In the genomic region with DNA sequence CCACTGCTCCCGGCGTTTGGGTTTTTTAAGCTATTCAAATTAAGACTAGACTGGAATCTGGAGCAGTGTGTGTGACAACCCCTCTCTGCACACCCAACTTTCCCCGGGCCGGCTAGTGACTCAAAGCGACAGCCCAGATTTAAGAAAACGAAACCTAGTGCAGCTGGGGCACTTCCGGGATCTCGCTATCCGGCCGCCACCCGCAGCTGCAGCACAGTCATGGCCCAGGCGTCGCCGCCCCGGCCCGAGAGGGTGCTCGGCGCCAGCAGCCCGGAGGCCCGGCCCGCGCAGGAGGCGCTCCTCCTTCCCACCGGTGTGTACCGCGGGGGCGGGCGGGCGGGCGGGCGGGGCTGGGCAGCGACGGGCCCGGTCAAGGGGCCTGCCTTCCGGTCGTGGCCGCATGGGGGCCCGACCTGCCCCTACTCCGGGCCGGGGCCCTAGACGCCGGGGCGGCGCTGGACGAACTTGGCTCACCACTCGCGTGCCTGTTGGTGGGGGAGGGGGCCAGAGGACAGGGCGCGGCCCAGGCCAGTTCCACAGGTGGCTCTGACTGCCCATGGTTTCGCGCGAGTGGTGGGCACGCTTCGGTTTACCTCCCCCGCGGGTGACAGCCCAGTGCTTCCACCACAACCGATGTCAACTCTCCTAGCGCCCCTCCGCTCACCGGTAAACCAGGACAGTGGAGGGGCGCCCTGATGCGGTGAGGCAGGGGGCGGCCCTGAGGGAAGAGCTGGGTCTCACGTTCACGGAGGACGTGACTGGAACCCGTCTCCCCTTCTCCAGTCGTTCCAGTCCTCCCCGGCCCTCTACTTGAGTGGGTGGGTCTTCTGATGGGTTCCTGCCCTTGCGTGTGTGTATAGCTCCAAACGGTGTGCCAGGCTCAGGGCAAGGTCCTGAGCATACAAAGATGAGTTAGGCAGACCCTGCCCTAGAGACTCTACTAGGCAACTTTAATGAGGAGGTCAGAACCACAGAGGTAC, we compare ENCODE assay signal across 1 cellular context.
TF ChIP-seq lines count a peak whose summit lies in the region.

Gene PHF11 (plus strand): TSS at position 171 of the 980 bp plus-strand sequence. CDS start 49 bp downstream, at position 220.

TF ChIP-seq in HepG2, 621 proteins besides CTCF, POLR2A, EP300 and RAD21 (continued from another document and continues in another):
- no peak for TF ChIP-seq ZNF318 (CRISPR knock-in tag; IDR thresholded peaks at IDR 0.05)
- no peak for TF ChIP-seq KLF16 (CRISPR knock-in tag; IDR thresholded peaks at IDR 0.05)
- TF ChIP-seq EED (CRISPR knock-in tag; IDR thresholded peaks at IDR 0.05): peak; percentile 62; the same call in 1 of the 2 replicates
- TF ChIP-seq SOX13 (IDR thresholded peaks at IDR 0.05): no peak
- no peak for TF ChIP-seq SOX13 (CRISPR knock-in tag; conservative IDR thresholded peaks at IDR 0.05 in 1 of 2, IDR thresholded peaks at IDR 0.05 in 1 of 2)
- TF ChIP-seq MIXL1 (CRISPR knock-in tag; IDR thresholded peaks at IDR 0.05): no peak
- no peak for TF ChIP-seq ZNF34 (CRISPR knock-in tag; IDR thresholded peaks at IDR 0.05; ENCODE audit: borderline replicate concordance)
- TF ChIP-seq ZNF724P (CRISPR knock-in tag; IDR thresholded peaks at IDR 0.05; ENCODE audit: borderline replicate concordance): no peak
- peak; percentile 54; the same call in 1 of the 2 replicates for TF ChIP-seq NR0B2 (CRISPR knock-in tag; IDR thresholded peaks at IDR 0.05)
- TF ChIP-seq SRY (CRISPR knock-in tag; IDR thresholded peaks at IDR 0.05): peak; percentile 63; the same call in 1 of the 2 replicates
- TF ChIP-seq ZNF234 (CRISPR knock-in tag; conservative IDR thresholded peaks at IDR 0.05): no peak
- peak; percentile 27; the same call in 1 of the 2 replicates for TF ChIP-seq FOSL2 (CRISPR knock-in tag; IDR thresholded peaks at IDR 0.05)
- TF ChIP-seq GTF3A (CRISPR knock-in tag; conservative IDR thresholded peaks at IDR 0.05): no peak
- peak; percentile 21 for TF ChIP-seq YY1 (IDR thresholded peaks at IDR 0.05; ENCODE audit: insufficient read depth, insufficient replicate concordance, low read depth, low read length)
- TF ChIP-seq NFIC (IDR thresholded peaks at IDR 0.05; ENCODE audit: low read length): no peak
- peak; percentile 30; the same call in 1 of the 2 replicates for TF ChIP-seq GATAD2A (CRISPR knock-in tag; IDR thresholded peaks at IDR 0.05)
- TF ChIP-seq ZNF614 (CRISPR knock-in tag; IDR thresholded peaks at IDR 0.05; ENCODE audit: borderline replicate concordance): peak; percentile 19; the same call in 1 of the 2 replicates
- TF ChIP-seq ZNF501 (CRISPR knock-in tag; IDR thresholded peaks at IDR 0.05): no peak
- no peak for TF ChIP-seq TRIM22 (IDR thresholded peaks at IDR 0.05)
- TF ChIP-seq ZNF329 (CRISPR knock-in tag; IDR thresholded peaks at IDR 0.05; ENCODE audit: low read depth): no peak
- TF ChIP-seq PHF20 (CRISPR knock-in tag; IDR thresholded peaks at IDR 0.05): 0 out of 2 replicates have a peak, but pooled peaks have one; percentile 15
- TF ChIP-seq TOPORS (CRISPR knock-in tag; IDR thresholded peaks at IDR 0.05): peak; percentile 32; the same call in 1 of the 2 replicates
- TF ChIP-seq SIN3B (IDR thresholded peaks at IDR 0.05; ENCODE audit: low read length): no peak
- TF ChIP-seq ZNF775 (CRISPR knock-in tag; IDR thresholded peaks at IDR 0.05; ENCODE audit: borderline replicate concordance): no peak
- peak; percentile 77 for TF ChIP-seq ZBTB7B (CRISPR knock-in tag; IDR thresholded peaks at IDR 0.05)
- no peak for TF ChIP-seq ZNF260 (CRISPR knock-in tag; IDR thresholded peaks at IDR 0.05; ENCODE audit: borderline replicate concordance, low read depth)
- peak; percentile 91 for TF ChIP-seq ZBTB25 (CRISPR knock-in tag; IDR thresholded peaks at IDR 0.05)
- TF ChIP-seq, protein P1, sequence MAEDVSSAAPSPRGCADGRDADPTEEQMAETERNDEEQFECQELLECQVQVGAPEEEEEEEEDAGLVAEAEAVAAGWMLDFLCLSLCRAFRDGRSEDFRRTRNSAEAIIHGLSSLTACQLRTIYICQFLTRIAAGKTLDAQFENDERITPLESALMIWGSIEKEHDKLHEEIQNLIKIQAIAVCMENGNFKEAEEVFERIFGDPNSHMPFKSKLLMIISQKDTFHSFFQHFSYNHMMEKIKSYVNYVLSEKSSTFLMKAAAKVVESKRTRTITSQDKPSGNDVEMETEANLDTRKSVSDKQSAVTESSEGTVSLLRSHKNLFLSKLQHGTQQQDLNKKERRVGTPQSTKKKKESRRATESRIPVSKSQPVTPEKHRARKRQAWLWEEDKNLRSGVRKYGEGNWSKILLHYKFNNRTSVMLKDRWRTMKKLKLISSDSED (CRISPR knock-in tag; IDR thresholded peaks at IDR 0.05): no peak
- peak; percentile 63 for TF ChIP-seq RXRA (CRISPR knock-in tag; IDR thresholded peaks at IDR 0.05)
- peak; percentile 82 for TF ChIP-seq POGZ (CRISPR knock-in tag; IDR thresholded peaks at IDR 0.05)
- no peak for TF ChIP-seq DR1 (CRISPR knock-in tag; IDR thresholded peaks at IDR 0.05)
- TF ChIP-seq ZNF574 (CRISPR knock-in tag; IDR thresholded peaks at IDR 0.05): peak; percentile 47
- TF ChIP-seq SP2 (CRISPR knock-in tag; IDR thresholded peaks at IDR 0.05): 0 out of 2 replicates have a peak, but pooled peaks have one; percentile 39
- TF ChIP-seq KAT8 (CRISPR knock-in tag; IDR thresholded peaks at IDR 0.05): peak; percentile 45; the same call in 1 of the 2 replicates
- TF ChIP-seq MLXIP (CRISPR knock-in tag; IDR thresholded peaks at IDR 0.05; ENCODE audit: borderline replicate concordance): no peak
- 0 out of 2 replicates have a peak, but pooled peaks have one; percentile 51 for TF ChIP-seq ZNF776 (CRISPR knock-in tag; IDR thresholded peaks at IDR 0.05)
- TF ChIP-seq MTERF4 (CRISPR knock-in tag; IDR thresholded peaks at IDR 0.05): peak; percentile 77; the same call in 1 of the 2 replicates
